12 cellular contexts compared by ENCODE assay signal in the genomic region with DNA sequence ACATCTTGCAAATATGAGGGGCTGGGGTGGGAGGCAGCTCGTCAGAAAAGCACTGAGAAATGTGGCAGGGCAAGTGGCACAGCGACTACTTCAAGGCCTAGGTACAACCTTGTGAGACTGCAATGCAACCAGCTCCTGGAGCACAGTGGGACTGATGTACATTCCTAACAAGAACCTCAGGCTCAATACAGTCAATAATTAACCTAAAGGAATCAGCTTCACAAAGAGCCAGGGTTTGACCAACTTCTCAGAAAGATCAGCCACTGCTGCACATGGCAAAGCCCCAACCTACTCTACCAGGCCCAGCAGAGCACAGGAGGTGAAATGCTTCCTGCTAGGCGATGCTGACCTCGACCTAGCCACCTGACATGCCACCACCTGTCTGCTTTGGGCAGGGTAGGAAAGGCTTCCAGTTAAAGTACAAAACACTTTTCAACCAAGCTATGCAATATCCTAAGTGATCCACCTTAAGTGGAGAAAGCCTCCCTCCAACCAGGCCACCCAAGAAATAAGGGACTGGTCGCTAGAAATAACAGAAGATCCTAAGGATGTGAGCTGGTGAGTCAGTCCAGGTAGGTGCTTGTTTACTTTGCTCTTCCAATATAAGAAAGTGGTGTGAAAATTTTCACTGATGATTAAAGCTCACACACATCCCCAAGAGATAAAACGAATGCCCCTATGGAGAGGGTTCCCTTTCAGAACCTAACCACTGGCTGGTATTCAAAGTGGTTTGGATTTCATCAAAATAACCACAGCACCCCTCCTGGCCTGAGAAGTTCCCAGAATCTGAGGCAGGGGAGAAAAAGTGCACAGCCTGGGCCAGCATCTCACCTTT. TPM values are rescaled to one million over a fixed set of nuclear protein-coding genes. Genes with fewer than 3 reads are reported as not detected.
A peak's percentile ranks its signal among the peaks of the same experiment; 100 is the strongest.
DNase-seq lines count a peak whose midpoint lies in the region; ATAC-seq, FAIRE-seq and TF ChIP-seq lines count a peak whose summit lies in the region.
"Had no signal": no experiment of that assay in that cellular context is flagged by ENCODE, and none has a peak within 500 bp of the region (broad histone marks: within the 10 kb centered on the region; RNA-seq: fewer than 3 reads in every experiment).

No MANE protein-coding gene starts in this region.

- peak overlapping the region; percentile 1 to 90 for H3K9ac ChIP-seq in kidney (ENCODE audit: low read length in 2 of 2)

- no peaks in the 10 kb centered on the region for H3K36me3 ChIP-seq in kidney (ENCODE audit: control insufficient read depth in 1 of 2, insufficient read depth in 2 of 2, low read length in 2 of 2)
- H3K36me3 ChIP-seq: brain microvascular endothelial cell had no signal

- TF ChIP-seq CTCF in VCaP (conservative IDR thresholded peaks at IDR 0.05) (no peak), kidney (IDR thresholded peaks at IDR 0.05; ENCODE audit: borderline replicate concordance, extremely low read depth, insufficient read depth) (no peak)

- DNase-seq in HT-29 (ENCODE audit: low spot score) (peak; percentile 56), kidney (peak; percentile 78), AG08396 (ENCODE audit: low spot score) (no peak)
- no peak for DNase-seq in activated CD4-positive, alpha-beta T cell treated with anti-CD3 and anti-CD28 coated beads for 48 hours
- no peak for DNase-seq in stimulated activated naive CD8-positive, alpha-beta T cell treated with anti-CD3 and anti-CD28 coated beads, Interleukin-15, amount 100 ng/mL, for 72 hours
- DNase-seq: brain microvascular endothelial cell, DMS153, NCI-H1694 had no signal

- H3K9me3 ChIP-seq in kidney (ENCODE audit: control insufficient read depth in 1 of 2, low read length in 2 of 2), result no peaks in the 10 kb centered on the region

- peaks cover 93% of the 10 kb centered on the region for H3K27me3 Mint-ChIP-seq in stimulated activated naive CD8-positive, alpha-beta T cell treated with anti-CD3 and anti-CD28 coated beads, Interleukin-15, amount 100 ng/mL, for 72 hours

- H3K9me3 Mint-ChIP-seq in stimulated activated naive CD8-positive, alpha-beta T cell treated with anti-CD3 and anti-CD28 coated beads, Interleukin-15, amount 100 ng/mL, for 72 hours, result no peaks in the 10 kb centered on the region

- peaks cover 23 to 35% of the 10 kb centered on the region in 2 donors for H3K4me1 ChIP-seq in kidney (ENCODE audit: control insufficient read depth in 1 of 2, insufficient read depth in 1 of 2, low read depth in 1 of 2, low read length in 2 of 2)

- H3K4me1 Mint-ChIP-seq in stimulated activated naive CD8-positive, alpha-beta T cell treated with anti-CD3 and anti-CD28 coated beads, Interleukin-15, amount 100 ng/mL, for 72 hours, result peaks cover 55% of the 10 kb centered on the region

- ATAC-seq in stimulated activated naive CD8-positive, alpha-beta T cell treated with anti-CD3 and anti-CD28 coated beads, Interleukin-15, amount 100 ng/mL, for 72 hours, result no peak
- no peak for ATAC-seq in GM21619 (IDR thresholded peaks at IDR 0.05; ENCODE audit: unreplicated experiment)

- H3K27ac Mint-ChIP-seq in stimulated activated naive CD8-positive, alpha-beta T cell treated with anti-CD3 and anti-CD28 coated beads, Interleukin-15, amount 100 ng/mL, for 72 hours, result no peak overlapping the region

- H3K27ac ChIP-seq in VCaP (peak overlapping the region; percentile 92), kidney (ENCODE audit: low read depth in 2 of 2, low read length in 2 of 2) (peak overlapping the region; percentile 87 to 94), skin epidermis (peak overlapping the region in 9 of 21 experiments; percentile 10 to 94 (median 71))
- H3K27ac ChIP-seq: brain microvascular endothelial cell had no signal

- H3K4me3 ChIP-seq in kidney (ENCODE audit: low read length in 2 of 2) (peak overlapping the region; percentile 66 to 84), skin epidermis (peak overlapping the region; percentile 40 to 73 (median 49))

- H3K4me3 Mint-ChIP-seq in stimulated activated naive CD8-positive, alpha-beta T cell treated with anti-CD3 and anti-CD28 coated beads, Interleukin-15, amount 100 ng/mL, for 72 hours, result no peak overlapping the region

- intact Hi-C loops in kidney (cut with DNase I), result no loop called here

- FAIRE-seq in kidney (lab: Jason Lieb, UNC), result no peak

RNA-seq across cellular contexts. Expression of gene RIPK4, which starts 2.1 kb away (rescaled TPM):
- total RNA-seq in HT-29 (2014; rRNA removed; shearing (Covaris generic)), result 54.3 and 60.9 TPM in 2 replicates
- 32.6 TPM for total RNA-seq in kidney
- polyA plus RNA-seq in kidney (ENCODE audit: insufficient read depth, low read depth, low replicate concordance), result 11.6 TPM
- polyA plus RNA-seq: fibroblast of lung had no signal

Comparison
In these comparisons a context has a peak if more than half of its experiments do, and no peak if none do; other contexts are left out.
1. DNase-seq: peak in HT-29 (single experiment) and kidney (single experiment); none in AG08396 (single experiment), activated CD4-positive, alpha-beta T cell treated with anti-CD3 and anti-CD28 coated beads for 48 hours (single experiment) and stimulated activated naive CD8-positive, alpha-beta T cell treated with anti-CD3 and anti-CD28 coated beads, Interleukin-15, amount 100 ng/mL, for 72 hours (0 of 2).